8 cellular contexts compared by ENCODE assay signal in the genomic region with DNA sequence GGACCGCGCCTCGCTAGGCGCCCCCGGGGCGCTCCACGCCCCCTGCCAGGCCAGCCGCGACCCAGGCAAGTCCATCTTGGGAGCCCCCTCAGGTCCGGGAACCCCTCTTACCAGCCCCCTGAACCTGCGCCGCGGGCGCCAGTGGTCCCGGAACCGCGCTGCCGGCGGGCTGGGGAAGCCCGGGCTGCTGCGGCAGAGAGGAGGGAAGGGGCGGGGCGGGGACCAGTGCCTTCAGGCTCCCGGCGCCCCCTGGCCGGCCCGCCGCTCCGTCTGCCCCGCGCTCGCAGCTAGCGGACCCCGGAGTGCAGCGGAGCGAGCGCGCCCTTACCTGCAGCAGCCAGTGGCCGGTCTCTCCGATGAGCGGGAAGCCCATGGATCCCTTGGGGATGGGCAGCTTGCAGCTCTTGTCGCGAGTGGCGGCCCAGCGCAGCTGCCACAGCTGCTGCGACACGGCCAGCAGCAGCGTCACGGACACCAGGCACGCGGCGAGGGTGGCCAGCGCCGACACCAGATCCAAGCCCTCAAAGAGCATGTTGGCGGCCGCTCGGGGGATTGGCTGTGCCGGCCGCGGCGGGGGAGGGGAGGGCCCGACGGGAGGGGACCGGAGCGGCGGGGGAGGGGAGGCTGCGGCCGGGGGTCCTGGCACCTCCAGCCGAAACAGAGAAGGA. TPM values are rescaled to one million over a fixed set of nuclear protein-coding genes. Genes with fewer than 3 reads are reported as not detected.
DNase-seq lines count a peak whose midpoint lies in the region; FAIRE-seq and TF ChIP-seq lines count a peak whose summit lies in the region.

A gene with protein sequence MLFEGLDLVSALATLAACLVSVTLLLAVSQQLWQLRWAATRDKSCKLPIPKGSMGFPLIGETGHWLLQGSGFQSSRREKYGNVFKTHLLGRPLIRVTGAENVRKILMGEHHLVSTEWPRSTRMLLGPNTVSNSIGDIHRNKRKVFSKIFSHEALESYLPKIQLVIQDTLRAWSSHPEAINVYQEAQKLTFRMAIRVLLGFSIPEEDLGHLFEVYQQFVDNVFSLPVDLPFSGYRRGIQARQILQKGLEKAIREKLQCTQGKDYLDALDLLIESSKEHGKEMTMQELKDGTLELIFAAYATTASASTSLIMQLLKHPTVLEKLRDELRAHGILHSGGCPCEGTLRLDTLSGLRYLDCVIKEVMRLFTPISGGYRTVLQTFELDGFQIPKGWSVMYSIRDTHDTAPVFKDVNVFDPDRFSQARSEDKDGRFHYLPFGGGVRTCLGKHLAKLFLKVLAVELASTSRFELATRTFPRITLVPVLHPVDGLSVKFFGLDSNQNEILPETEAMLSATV (minus strand): TSS at position 560 of the 668 bp plus-strand sequence. CDS start 28 bp downstream, at position 532.

- H3K36me3 ChIP-seq in adrenal gland (replicated peaks in 1 of 2), result no peaks in the 10 kb centered on the region
- no peaks in the 10 kb centered on the region for H3K36me3 ChIP-seq in spleen
- H3K36me3 ChIP-seq in small intestine (ENCODE audit: control insufficient read depth in 2 of 2, insufficient read depth in 2 of 2, low read length in 2 of 2), result no peaks in the 10 kb centered on the region

- peak within 1 kb of the TSS; percentile 72 for H3K4me3 Mint-ChIP-seq in activated T-cell treated with anti-CD3 and anti-CD28 coated beads, Interleukin-2, amount 50 U/mL, for 24 hours

- H3K27me3 Mint-ChIP-seq in activated T-cell treated with anti-CD3 and anti-CD28 coated beads, Interleukin-2, amount 50 U/mL, for 24 hours, result peaks cover 80% of the 10 kb centered on the region

- FAIRE-seq in small intestine (lab: Jason Lieb, UNC), result no peak

- TF ChIP-seq CTCF in adrenal gland (IDR thresholded peaks at IDR 0.05) (no peak), spleen (IDR thresholded peaks at IDR 0.05 in 8 of 11, conservative IDR thresholded peaks at IDR 0.05 in 3 of 11) (peak in 1 of 11 experiments; percentile 20)

- H3K4me3 ChIP-seq in adrenal gland, result peak within 1 kb of the TSS in 2 of 4 donors; percentile 19 to 58
- H3K4me3 ChIP-seq in spleen, result peak within 1 kb of the TSS; percentile 9 to 67 (median 42)
- peak within 1 kb of the TSS in 1 of 2 donors; percentile 37 for H3K4me3 ChIP-seq in small intestine (ENCODE audit: low read depth in 1 of 2, low read length in 2 of 2)

- no peaks in the 10 kb centered on the region for H3K36me3 Mint-ChIP-seq in activated T-cell treated with anti-CD3 and anti-CD28 coated beads, Interleukin-2, amount 50 U/mL, for 24 hours (ENCODE audit: low read depth)

- peak; percentile 40 for DNase-seq in activated T-cell treated with anti-CD3 and anti-CD28 coated beads, Interleukin-2, amount 50 U/mL, for 24 hours
- DNase-seq in activated T-cell treated with anti-CD3 and anti-CD28 coated beads for 4 hours (no peak), adrenal gland (peak in 4 of 7 donors; percentile 18 to 54 (median 30)), iPS-NIHi11 (ENCODE audit: low spot score) (peak; percentile 66), spleen (peak; percentile 81), NCI-H2081 (lab: John Stamatoyannopoulos, UW) (no peak), small intestine (no peak), KG1 (lab: John Stamatoyannopoulos, UW) (no peak)

- peaks cover 49% of the 10 kb centered on the region for H3K4me1 Mint-ChIP-seq in activated T-cell treated with anti-CD3 and anti-CD28 coated beads, Interleukin-2, amount 50 U/mL, for 24 hours (ENCODE audit: low read depth)

- 0 to 4% (median 1%) methylated on average over 5 to 69 of the region's 69 CpGs for WGBS in adrenal gland, 4 donors
- 1 to 10% (median 3%) methylated on average over 17 to 69 of the region's 69 CpGs for WGBS in spleen, 5 donors
- WGBS in small intestine, 3 donors, result 1 to 3% (median 2%) methylated on average over 47 to 69 of the region's 69 CpGs

- no peak within 1 kb of the TSS for H3K27ac Mint-ChIP-seq in activated T-cell treated with anti-CD3 and anti-CD28 coated beads, Interleukin-2, amount 50 U/mL, for 24 hours

- H3K4me1 ChIP-seq in adrenal gland (replicated peaks in 1 of 2), result peaks cover 40 to 53% of the 10 kb centered on the region in 2 donors
- H3K4me1 ChIP-seq in spleen, result peaks cover 40 to 80% (median 69%) of the 10 kb centered on the region in 6 donors
- peaks cover 2 to 13% of the 10 kb centered on the region in 2 donors for H3K4me1 ChIP-seq in small intestine (ENCODE audit: control insufficient read depth in 2 of 2, insufficient read depth in 1 of 2, low read depth in 1 of 2, low read length in 1 of 2)

- H3K27me3 ChIP-seq in adrenal gland, result peaks cover 49% of the 10 kb centered on the region
- peaks cover 11 to 93% (median 73%) of the 10 kb centered on the region in 7 donors for H3K27me3 ChIP-seq in spleen (replicated peaks in 1 of 7)
- H3K27me3 ChIP-seq in small intestine (ENCODE audit: control insufficient read depth in 2 of 2, insufficient read depth in 2 of 2, low read length in 2 of 2), result peaks cover 4 to 20% of the 10 kb centered on the region in 2 donors

- H3K27ac ChIP-seq in adrenal gland (no peak within 1 kb of the TSS), spleen (peak within 1 kb of the TSS in 2 of 8 donors; percentile 4 to 18), small intestine (ENCODE audit: low read depth in 1 of 2, low read length in 1 of 2) (no peak within 1 kb of the TSS)

- TF ChIP-seq POLR2A in adrenal gland (IDR thresholded peaks at IDR 0.05), result no peak
- no peak for TF ChIP-seq POLR2A in spleen (IDR thresholded peaks at IDR 0.05)

- no peaks in the 10 kb centered on the region for H3K9me3 Mint-ChIP-seq in activated T-cell treated with anti-CD3 and anti-CD28 coated beads, Interleukin-2, amount 50 U/mL, for 24 hours

- no peaks in the 10 kb centered on the region for H3K9me3 ChIP-seq in adrenal gland (replicated peaks in 1 of 3)
- H3K9me3 ChIP-seq in spleen, result no peaks in the 10 kb centered on the region
- H3K9me3 ChIP-seq in small intestine (ENCODE audit: control insufficient read depth, low read depth), result no peaks in the 10 kb centered on the region

- intact Hi-C loops in adrenal gland (cut with DNase I), result loop anchor here (5.0 to 10.0 kb wide), 3 partner anchors 223 to 600 kb away; no protein-coding TSS in a partner anchor
- intact Hi-C loops in spleen (cut with DNase I; ENCODE audit: low total_unique reads), result no loop called here

RNA-seq across cellular contexts. Expression of the gene that starts here (rescaled TPM):
- total RNA-seq in adrenal gland, result 10 to 100 TPM in 6 of 8 donors, 1 to 10 TPM in 2; 6.0 to 30.3 (median 15.3) TPM
- polyA plus RNA-seq in adrenal gland, result 1 to 10 TPM in 2 of 3 donors, under 1 TPM in 1; 0.53 to 2.7 (median 1.2) TPM
- 10 to 100 TPM in 3 of 7 donors, 1 to 10 TPM in 4; 2.3 to 11.4 (median 6.7) TPM for total RNA-seq in spleen
- polyA plus RNA-seq in spleen, result 1 to 10 TPM in 2 of 3 donors, under 1 TPM in 1; 0.87 to 2.1 (median 1.5) TPM
- polyA plus RNA-seq in small intestine, result 1 to 10 TPM in 1 of 3 donors, under 1 TPM in 2; 0.22 to 6.2 (median 0.81) TPM

Comparison
In these comparisons a context has a peak if more than half of its experiments do, and no peak if none do; other contexts are left out.
1. DNase-seq: peak in activated T-cell treated with anti-CD3 and anti-CD28 coated beads, Interleukin-2, amount 50 U/mL, for 24 hours (single experiment), adrenal gland (4 of 7), iPS-NIHi11 (single experiment) and spleen (single experiment); none in activated T-cell treated with anti-CD3 and anti-CD28 coated beads for 4 hours (single experiment), NCI-H2081 (0 of 2), small intestine (single experiment) and KG1 (single experiment).